34 cellular contexts compared by ENCODE assay signal in the genomic region with DNA sequence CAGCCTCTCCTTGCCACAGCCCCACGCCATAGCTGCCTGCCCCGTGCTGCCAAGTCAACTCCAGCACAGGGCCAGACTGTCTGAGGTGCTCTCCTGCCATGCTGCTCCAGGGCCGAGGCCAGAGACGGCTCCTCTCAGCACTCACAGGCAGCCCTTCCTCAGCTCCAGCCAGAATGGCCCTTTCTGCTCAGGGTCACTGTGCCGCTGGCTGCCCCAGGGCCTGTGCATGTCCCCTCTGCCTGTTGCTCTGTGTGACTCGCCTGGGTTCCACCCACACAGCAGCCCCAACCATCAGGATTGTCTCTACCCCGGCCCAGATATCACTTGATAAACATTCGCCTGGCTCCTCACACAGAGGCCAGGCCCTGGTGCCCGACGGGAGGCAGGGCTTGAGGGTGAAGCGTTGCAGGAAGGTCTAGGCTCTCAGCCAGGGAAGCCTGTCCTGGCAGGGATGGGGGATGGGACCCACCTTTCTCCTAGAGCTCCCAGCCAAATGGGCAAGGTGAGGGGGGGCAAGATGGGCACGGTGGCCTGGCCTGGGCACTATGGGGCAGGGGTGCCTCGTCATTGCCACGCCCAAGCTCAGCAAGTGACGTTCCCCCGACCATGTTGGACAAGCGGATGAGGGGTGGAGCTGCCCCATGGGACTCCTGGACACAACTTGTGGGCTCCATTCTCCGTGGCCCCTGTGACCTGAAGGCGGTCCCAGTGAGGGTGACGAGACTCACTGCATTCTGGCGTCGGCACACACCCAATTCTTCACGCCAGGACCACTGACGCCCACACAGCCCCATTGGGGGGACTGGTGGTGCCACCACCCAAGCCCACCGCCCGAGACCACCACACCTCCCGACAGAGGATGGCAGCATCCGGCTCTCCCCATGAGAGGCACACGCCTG. TPM values are rescaled to one million over a fixed set of nuclear protein-coding genes. Genes with fewer than 3 reads are reported as not detected.
DNase-seq lines count a peak whose midpoint lies in the region; ATAC-seq, FAIRE-seq and TF ChIP-seq lines count a peak whose summit lies in the region.
"Had no signal": no experiment of that assay in that cellular context is flagged by ENCODE, and none has a peak within 500 bp of the region (broad histone marks: within the 10 kb centered on the region; RNA-seq: fewer than 3 reads in every experiment).

No MANE protein-coding gene starts in this region.

- POLR2A ChIA-PET in SK-N-SH (lab: Yijun Ruan, JAX), result interaction anchor here (1.5 kb wide), 2 partner anchors 27 to 39 kb away, joined by 4 to 6 read pairs; partner anchors contain the start of gene BTBD6

- H2AFZ ChIP-seq in SK-N-SH (ENCODE audit: low read depth) (no peak overlapping the region), neuronal stem cell (ENCODE audit: low read length) (no peak overlapping the region), Karpas-422 (ENCODE audit: low read length) (no peak overlapping the region)

- ATAC-seq in heart right ventricle, result peak; percentile 68 to 89 (median 81)
- ATAC-seq: A549; activated T-helper 17 cell treated with anti-CD3 and anti-CD28 coated beads, Interleukin-2, amount 50 U/mL, for 72 hours; gastrocnemius medialis; GM12878; stimulated activated memory B cell treated with anti-CD40 and anti-IgM and Interleukin-4, amounts not matched to agents 10 μg/mL and 1 μg/mL and 100 μg/mL, for 72 hours; T-cell had no signal

- H3K4me3 ChIP-seq in BLaER1, result no peak overlapping the region
- H3K4me3 ChIP-seq in SK-N-SH (ENCODE audit: low read depth in 2 of 2, low read length in 1 of 2), result no peak overlapping the region
- no peak overlapping the region for H3K4me3 ChIP-seq in heart right ventricle
- H3K4me3 ChIP-seq in neuronal stem cell (ENCODE audit: low read length in 2 of 2), result no peak overlapping the region
- H3K4me3 ChIP-seq in Karpas-422 (ENCODE audit: low read length), result no peak overlapping the region
- H3K4me3 ChIP-seq: A549, breast epithelium, gastrocnemius medialis, GM12878, Peyer's patch, psoas muscle, SJCRH30, skin epidermis, testis had no signal

- H2AK5ac ChIP-seq in neuronal stem cell (ENCODE audit: low read depth, low read length), result no peak overlapping the region

- peaks cover 17% of the 10 kb centered on the region for H3K79me1 ChIP-seq in neuronal stem cell (ENCODE audit: low read depth, low read length)

- H3K4me2 ChIP-seq in BLaER1, result 0 out of 2 replicates have a peak overlapping the region, but pooled peaks have one; percentile 3
- H3K4me2 ChIP-seq in SK-N-SH, result no peak overlapping the region
- H3K4me2 ChIP-seq in neuronal stem cell (ENCODE audit: insufficient read depth, low read length, poor library complexity, severe bottlenecking), result no peak overlapping the region
- no peak overlapping the region for H3K4me2 ChIP-seq in Karpas-422 (ENCODE audit: low read depth, low read length, poor library complexity, severe bottlenecking)
- H3K4me2 ChIP-seq: A549 had no signal

- H3K14ac ChIP-seq in neuronal stem cell (ENCODE audit: low read length), result peak overlapping the region; percentile 58

- H3K9ac ChIP-seq in BLaER1 (peak overlapping the region; percentile 40; the same call in 1 of the 2 replicates), SK-N-SH (no peak overlapping the region), neuronal stem cell (ENCODE audit: low read depth, low read length, poor library complexity) (peak overlapping the region; percentile 51), Karpas-422 (ENCODE audit: low read length) (no peak overlapping the region)

- peak overlapping the region; percentile 43 for H4K8ac ChIP-seq in neuronal stem cell (ENCODE audit: low read depth, low read length)

- no peaks in the 10 kb centered on the region for H3K27me3 ChIP-seq in BLaER1
- H3K27me3 ChIP-seq in SK-N-SH (ENCODE audit: insufficient read depth), result no peaks in the 10 kb centered on the region
- H3K27me3 ChIP-seq in heart right ventricle, result no peaks in the 10 kb centered on the region
- no peaks in the 10 kb centered on the region for H3K27me3 ChIP-seq in neuronal stem cell (ENCODE audit: control insufficient read depth in 3 of 3, insufficient read depth in 3 of 3, low read depth in 1 of 3, low read length in 3 of 3)
- no peaks in the 10 kb centered on the region for H3K27me3 ChIP-seq in Karpas-422 (ENCODE audit: low read length)
- H3K27me3 ChIP-seq: breast epithelium, gastrocnemius medialis, Peyer's patch, SJCRH30, testis had no signal

- H2BK120ac ChIP-seq in neuronal stem cell (ENCODE audit: low read depth, low read length), result no peak overlapping the region

- H3K4me1 ChIP-seq in BLaER1 (peaks cover 84% of the 10 kb centered on the region), SK-N-SH (ENCODE audit: control insufficient read depth in 1 of 2, insufficient read depth in 2 of 2, low read depth in 1 of 2, low read length in 1 of 2) (peaks cover 0 to 26% of the 10 kb centered on the region in 2 experiments; a peak in 1 of 4 replicates), heart right ventricle (peaks cover 0 to 19% (median 7%) of the 10 kb centered on the region in 9 donors), neuronal stem cell (ENCODE audit: control insufficient read depth in 2 of 2, insufficient read depth in 1 of 2, low read depth in 1 of 2, low read length in 2 of 2) (no peaks in the 10 kb centered on the region), Karpas-422 (ENCODE audit: low read length) (no peaks in the 10 kb centered on the region)
- H3K4me1 ChIP-seq: A549, breast epithelium, Peyer's patch, psoas muscle, SJCRH30, testis had no signal

- H3K18ac ChIP-seq in neuronal stem cell (ENCODE audit: low read length), result peak overlapping the region; percentile 36

- peaks cover 87% of the 10 kb centered on the region for H3K36me3 ChIP-seq in BLaER1
- peaks cover 8 to 37% of the 10 kb centered on the region in 2 experiments for H3K36me3 ChIP-seq in SK-N-SH (replicated peaks in 1 of 2; ENCODE audit: control insufficient read depth in 1 of 2, insufficient read depth in 2 of 2, low read length in 1 of 2)
- H3K36me3 ChIP-seq in heart right ventricle, result peaks cover 0 to 95% (median 45%) of the 10 kb centered on the region in 9 donors
- H3K36me3 ChIP-seq in neuronal stem cell (replicated peaks in 1 of 2; ENCODE audit: control insufficient read depth in 2 of 2, insufficient read depth in 2 of 2, low read length in 2 of 2), result peaks cover 28 to 63% of the 10 kb centered on the region in 2 donors
- no peaks in the 10 kb centered on the region for H3K36me3 ChIP-seq in Karpas-422 (ENCODE audit: insufficient read depth, low read length)
- H3K36me3 ChIP-seq: breast epithelium had no signal

- CTCF ChIA-PET in SK-N-SH (lab: Yijun Ruan, JAX), result interaction anchor here (0.9 to 1.6 kb wide), 8 partner anchors 9 to 245 kb away, joined by 3 to 5 read pairs (median 3); partner anchors contain the start of gene BRF1

- H2BK5ac ChIP-seq in neuronal stem cell (ENCODE audit: low read length), result no peak overlapping the region

- 81% methylated on average over 12 of the region's 29 CpGs for WGBS in SK-N-SH (ENCODE audit: low lambda C conversion rate)
- WGBS in heart right ventricle, 2 donors, result 69 to 80% methylated on average over 29 of the region's 29 CpGs
- no CpG with 5 or more reads among the region's 29 CpGs for WGBS in neuronal stem cell (ENCODE audit: extremely low coverage in 2 of 2, insufficient read length in 2 of 2, insufficient replicate concordance in 1 of 2), 2 donors

- no peak overlapping the region for H2BK12ac ChIP-seq in neuronal stem cell (ENCODE audit: low read length)

- TF ChIP-seq RAD21 in SK-N-SH (IDR thresholded peaks at IDR 0.05; ENCODE audit: low read length), result peak; percentile 34; the same call in 1 of the 2 replicates

- H3K9me2 ChIP-seq in SK-N-SH, result no peaks in the 10 kb centered on the region
- H3K9me2 ChIP-seq in Karpas-422 (replicated peaks; ENCODE audit: insufficient read depth, low read length), result no peaks in the 10 kb centered on the region

- no peak for FAIRE-seq in urothelium cell line (lab: Jason Lieb, UNC)
- FAIRE-seq: A549, colon, GM12878 had no signal

- TF ChIP-seq CTCF in SK-N-SH (IDR thresholded peaks at IDR 0.05) (no peak), heart right ventricle (IDR thresholded peaks at IDR 0.05) (no peak)

- H3F3A ChIP-seq in SK-N-SH (replicated peaks; ENCODE audit: insufficient read depth), result no peaks in the 10 kb centered on the region

- H2BK15ac ChIP-seq in neuronal stem cell (ENCODE audit: low read length), result no peak overlapping the region

- no peak overlapping the region for H4K91ac ChIP-seq in neuronal stem cell (ENCODE audit: low read depth, low read length, poor library complexity)

- H3K23ac ChIP-seq in neuronal stem cell (ENCODE audit: low read depth, low read length, poor library complexity), result peak overlapping the region; percentile 81

- peak; percentile 86 for DNase-seq in SK-N-SH
- peak; percentile 56 to 71 for DNase-seq in heart right ventricle
- no peak for DNase-seq in neuronal stem cell (ENCODE audit: low spot score)
- no peak for DNase-seq in DMS153 (lab: John Stamatoyannopoulos, UW)
- DNase-seq in urothelium cell line (ENCODE audit: low spot score), result no peak
- DNase-seq in Karpas-422, result no peak
- no peak for DNase-seq in cerebellar cortex (ENCODE audit: low spot score)
- DNase-seq: activated CD4-positive, alpha-beta T cell treated with anti-CD3 and anti-CD28 coated beads for 48 hours; activated naive CD4-positive, alpha-beta T cell treated with anti-CD3 and anti-CD28 coated beads, Interleukin-2, amount 50 U/mL, for 16 hours; AML-193; CD8-positive, alpha-beta memory T cell; effector CD4-positive, alpha-beta T cell; EL; hypothalamus; immature natural killer cell; naive B cell; NCI-H146; NCI-H2107; NCI-H748 treated with DMSO at 0.1 percent for 48 hours; occipital lobe; Peyer's patch; SJCRH30; T-cell; testis had no signal

- no peak overlapping the region for H3K4ac ChIP-seq in neuronal stem cell (ENCODE audit: low read length)

- intact Hi-C loops in heart right ventricle (cut with DNase I), result no loop called here

- no peak for TF ChIP-seq EP300 in SK-N-SH (IDR thresholded peaks at IDR 0.05; ENCODE audit: borderline replicate concordance in 1 of 2, low read depth in 1 of 2, low read length in 1 of 2)

- H3K27ac ChIP-seq in BLaER1 (peak overlapping the region; percentile 38), SK-N-SH (ENCODE audit: low read depth in 2 of 2, low read length in 1 of 2) (peak overlapping the region in 1 of 2 experiments; percentile 93; a peak in 2 of 4 replicates), heart right ventricle (peak overlapping the region in 8 of 10 donors; percentile 26 to 77 (median 64)), neuronal stem cell (replicated peaks; ENCODE audit: low read length) (no peak overlapping the region), Karpas-422 (ENCODE audit: low read length) (no peak overlapping the region)
- H3K27ac ChIP-seq: A549, gastrocnemius medialis, Peyer's patch, psoas muscle, SJCRH30, skin epidermis, testis had no signal

- H3K79me2 ChIP-seq in SK-N-SH (ENCODE audit: insufficient read depth), result no peaks in the 10 kb centered on the region; the same call in 1 of the 2 replicates
- no peaks in the 10 kb centered on the region for H3K79me2 ChIP-seq in Karpas-422 (ENCODE audit: low read length)

- H3K9me3 ChIP-seq in BLaER1 (no peaks in the 10 kb centered on the region), SK-N-SH (no peaks in the 10 kb centered on the region), heart right ventricle (no peaks in the 10 kb centered on the region), neuronal stem cell (replicated peaks in 1 of 2; ENCODE audit: control insufficient read depth in 2 of 2, insufficient read depth in 1 of 2, low read depth in 1 of 2, low read length in 2 of 2) (peaks cover 0 to 1% of the 10 kb centered on the region in 2 donors), Karpas-422 (ENCODE audit: low read length) (no peaks in the 10 kb centered on the region)
- H3K9me3 ChIP-seq: A549, breast epithelium, gastrocnemius medialis, Peyer's patch, psoas muscle, SJCRH30, testis had no signal

- H4K20me1 ChIP-seq in BLaER1 (peaks cover 100% of the 10 kb centered on the region), SK-N-SH (ENCODE audit: insufficient read depth) (no peaks in the 10 kb centered on the region), Karpas-422 (ENCODE audit: insufficient read depth, low read depth, low read length) (no peaks in the 10 kb centered on the region)

RNA-seq across cellular contexts. Expression of gene BTBD6, which starts 27.4 kb away (rescaled TPM):
- 20.9 and 21.0 TPM in 2 replicates for polyA plus RNA-seq in SK-N-SH (2012; rRNA removed)
- polyA plus RNA-seq in SK-N-SH (2012; cell fraction: cytosol; rRNA removed), result 10.8 and 15.6 TPM in 2 replicates
- 53.9 and 56.9 TPM in 2 replicates for polyA plus RNA-seq in SK-N-SH (2012; cell fraction: nucleus; rRNA removed)
- total RNA-seq in heart right ventricle, result 10 to 100 TPM; 28.1 to 49.7 (median 32.2) TPM
- polyA plus RNA-seq in heart right ventricle, result 10 to 100 TPM; 40.9 to 58.2 TPM
- 10.8 TPM for polyA plus RNA-seq in neuronal stem cell (2013, experiment 1 of 2)
- 10.4 TPM for polyA plus RNA-seq in neuronal stem cell (2013, experiment 2 of 2)
- 58.9 and 130 TPM in 2 replicates for total RNA-seq in Karpas-422 (2014; rRNA removed; shearing (Covaris generic); ENCODE audit: low replicate concordance)
- total RNA-seq: SJCRH30 had no signal

RNA-seq across cellular contexts. Expression of gene NUDT14, which starts 39.8 kb away (rescaled TPM):
- polyA plus RNA-seq in SK-N-SH (2012; rRNA removed) (15.8 and 18.4 TPM in 2 replicates), heart right ventricle (10 to 100 TPM; 15.1 to 31.1 TPM)
- 8.1 and 11.3 TPM in 2 replicates for polyA plus RNA-seq in SK-N-SH (2012; cell fraction: cytosol; rRNA removed)
- 27.3 and 44.1 TPM in 2 replicates for polyA plus RNA-seq in SK-N-SH (2012; cell fraction: nucleus; rRNA removed)
- total RNA-seq in heart right ventricle, result 10 to 100 TPM; 18.9 to 33.9 (median 29.6) TPM
- 21.6 TPM for polyA plus RNA-seq in neuronal stem cell (2013, experiment 1 of 2)
- 21.9 TPM for polyA plus RNA-seq in neuronal stem cell (2013, experiment 2 of 2)
- total RNA-seq in Karpas-422 (2014; rRNA removed; shearing (Covaris generic); ENCODE audit: low replicate concordance), result 20.6 and 30.1 TPM in 2 replicates

RNA-seq across cellular contexts. Expression of gene JAG2, which starts 52.4 kb away (rescaled TPM):
- polyA plus RNA-seq in SK-N-SH (2012; rRNA removed) (1.7 TPM in 2 replicates), heart right ventricle (10 to 100 TPM; 23.7 to 45.5 TPM)
- 0.55 and 0.77 TPM in 2 replicates for polyA plus RNA-seq in SK-N-SH (2012; cell fraction: cytosol; rRNA removed)
- 8.9 and 10.2 TPM in 2 replicates for polyA plus RNA-seq in SK-N-SH (2012; cell fraction: nucleus; rRNA removed)
- total RNA-seq in heart right ventricle, result 10 to 100 TPM; 18.5 to 42.4 (median 26.3) TPM
- polyA plus RNA-seq in neuronal stem cell (2013, experiment 1 of 2), result 5.2 TPM
- polyA plus RNA-seq in neuronal stem cell (2013, experiment 2 of 2), result 4.9 TPM
- 0.29 TPM in 1 of 2 replicates, not detected in the other for total RNA-seq in Karpas-422 (2014; rRNA removed; shearing (Covaris generic); ENCODE audit: low replicate concordance)

Comparison
In these comparisons a context has a peak if more than half of its experiments do, and no peak if none do; other contexts are left out.
1. H3K27ac ChIP-seq: peak in BLaER1 (single experiment) and heart right ventricle (8 of 10); none in neuronal stem cell (single experiment) and Karpas-422 (single experiment).
2. H3K9ac ChIP-seq: peak in BLaER1 (single experiment) and neuronal stem cell (single experiment); none in SK-N-SH (single experiment) and Karpas-422 (single experiment).
3. DNase-seq: peak in SK-N-SH (single experiment) and heart right ventricle (2 of 2); none in neuronal stem cell (single experiment), DMS153 (single experiment), urothelium cell line (single experiment), Karpas-422 (single experiment) and cerebellar cortex (single experiment).
4. RNA of gene JAG2, which starts 52.4 kb away (total RNA-seq): 18.5 to 42.4 TPM in heart right ventricle; 0.29 TPM in Karpas-422; every median in the first group is over 10 times any median in the second.